In genomic region chr19:46350758-46351159, GRCh38 we compare ENCODE assay signal across 8 cellular contexts. TPM values are rescaled to one million over a fixed set of nuclear protein-coding genes. Genes with fewer than 3 reads are reported as not detected.
DNase-seq lines count a peak whose midpoint lies in the region; ATAC-seq and TF ChIP-seq lines count a peak whose summit lies in the region.

No MANE protein-coding gene starts in this region.

- DNase-seq in NK-92 treated with Interleukin-12 subunit alpha and Interleukin-12 subunit beta, amount 100 ng/mL, for 24 hours (lab: John Stamatoyannopoulos, UW), result peak; percentile 13
- DNase-seq in NK-92 (lab: John Stamatoyannopoulos, UW; ENCODE audit: unreplicated experiment) (no peak), germinal center (ENCODE audit: low spot score) (peak; percentile 35), ovary (no peak), mucosa of descending colon (no peak), MM.1S (no peak)
- DNase-seq in activated CD4-positive, alpha-beta T cell treated with anti-CD3 and anti-CD28 coated beads, Interleukin-2, amount 50 U/mL, for 48 hours, result peak; percentile 50 to 57

- peaks cover 54% of the 10 kb centered on the region for H3K4me1 ChIP-seq in stomach smooth muscle (ENCODE audit: control insufficient read depth, insufficient read depth, low read length)
- peaks cover 19% of the 10 kb centered on the region for H3K4me1 ChIP-seq in ovary (ENCODE audit: insufficient read depth)
- H3K4me1 ChIP-seq in mucosa of descending colon (ENCODE audit: low read depth), result peaks cover 42% of the 10 kb centered on the region
- H3K4me1 ChIP-seq in MM.1S (ENCODE audit: low read length), result peaks cover 36% of the 10 kb centered on the region

- no peak for TF ChIP-seq POLR2A in ovary (IDR thresholded peaks at IDR 0.05)

- H3K4me3 ChIP-seq in stomach smooth muscle (ENCODE audit: low read length in 2 of 2) (peak overlapping the region in 1 of 2 donors; percentile 40), ovary (no peak overlapping the region), mucosa of descending colon (no peak overlapping the region), MM.1S (ENCODE audit: low read length) (no peak overlapping the region)

- H3K9me3 ChIP-seq in stomach smooth muscle (ENCODE audit: control insufficient read depth in 2 of 2, low read length in 2 of 2), result no peaks in the 10 kb centered on the region
- no peaks in the 10 kb centered on the region for H3K9me3 ChIP-seq in ovary
- no peaks in the 10 kb centered on the region for H3K9me3 ChIP-seq in mucosa of descending colon
- no peaks in the 10 kb centered on the region for H3K9me3 ChIP-seq in MM.1S (replicated peaks; ENCODE audit: insufficient read depth, low read length)

- peaks cover 85% of the 10 kb centered on the region for H3K79me2 ChIP-seq in MM.1S (ENCODE audit: low read length)

- H3K36me3 ChIP-seq in stomach smooth muscle (ENCODE audit: control insufficient read depth in 2 of 2, insufficient read depth in 2 of 2, low read length in 2 of 2) (peaks cover 17 to 20% of the 10 kb centered on the region in 2 donors), ovary (no peaks in the 10 kb centered on the region), mucosa of descending colon (ENCODE audit: low read depth) (no peaks in the 10 kb centered on the region), MM.1S (replicated peaks; ENCODE audit: insufficient read depth, low read length) (peaks cover 5% of the 10 kb centered on the region)

- H3K9ac ChIP-seq in stomach smooth muscle (ENCODE audit: low read length in 2 of 2) (peak overlapping the region; percentile 55 to 67), MM.1S (ENCODE audit: low read length) (no peak overlapping the region)

- no peak overlapping the region for H3K4me2 ChIP-seq in MM.1S (ENCODE audit: low read depth, low read length)

- TF ChIP-seq EP300 in ovary (IDR thresholded peaks at IDR 0.05), result no peak

- H3K27ac ChIP-seq in stomach smooth muscle (ENCODE audit: low read length) (peak overlapping the region; percentile 53), ovary (no peak overlapping the region), MM.1S (ENCODE audit: low read length) (no peak overlapping the region)

- peaks cover 6% of the 10 kb centered on the region; the same call in 1 of the 2 replicates for H4K20me1 ChIP-seq in MM.1S (ENCODE audit: insufficient read depth, low read length)

- intact Hi-C loops in ovary (cut with DNase I), result loop anchor here in 2 of 4 donors (10.0 kb wide), 2 partner anchors 56 to 66 kb away; partner anchors contain the start of gene HIF3A (in 1 of the 2)
- intact Hi-C loops in mucosa of descending colon (cut with DNase I, micrococcal nuclease), result no loop called here

- no peak for ATAC-seq in mucosa of descending colon

- no peaks in the 10 kb centered on the region for H3K9me2 ChIP-seq in MM.1S (replicated peaks; ENCODE audit: insufficient read depth, low read length)

- 27 to 40% (median 32%) methylated on average over 8 of the region's 8 CpGs for WGBS in ovary, 3 donors

- H2AFZ ChIP-seq in MM.1S (ENCODE audit: low read length), result no peak overlapping the region

- 0 out of 2 replicates have a peak, but pooled peaks cover 6% of the 10 kb centered on the region for H3F3A ChIP-seq in MM.1S (ENCODE audit: insufficient read depth, low read length)

- no peak for TF ChIP-seq CTCF in ovary (IDR thresholded peaks at IDR 0.05)
- TF ChIP-seq CTCF in mucosa of descending colon (IDR thresholded peaks at IDR 0.05), result no peak
- TF ChIP-seq CTCF in MM.1S (IDR thresholded peaks at IDR 0.05; ENCODE audit: low read length), result no peak

- no peaks in the 10 kb centered on the region for H3K27me3 ChIP-seq in stomach smooth muscle (ENCODE audit: control insufficient read depth in 1 of 2, insufficient read depth in 2 of 2, low read length in 2 of 2)
- no peaks in the 10 kb centered on the region for H3K27me3 ChIP-seq in ovary
- no peaks in the 10 kb centered on the region for H3K27me3 ChIP-seq in MM.1S (replicated peaks; ENCODE audit: insufficient read depth, low read length)

RNA-seq across cellular contexts. Expression of gene PPP5C, which starts 3.9 kb away (rescaled TPM):
- total RNA-seq in ovary (10 to 100 TPM; 34.5 to 63.4 (median 45.3) TPM), mucosa of descending colon (10 to 100 TPM; 55.3 to 71.6 (median 59.4) TPM)
- polyA plus RNA-seq in ovary, result 10 to 100 TPM; 33.1 to 79.2 TPM

RNA-seq across cellular contexts. Expression of gene HIF3A, which starts 53.9 kb away (rescaled TPM):
- total RNA-seq in ovary (10 to 100 TPM; 27.0 to 82.2 (median 57.7) TPM), mucosa of descending colon (10 to 100 TPM in 2 of 3 donors, 1 to 10 TPM in 1; 4.9 to 96.1 (median 19.0) TPM)
- 10 to 100 TPM; 10.8 to 37.9 TPM for polyA plus RNA-seq in ovary

Comparison
In these comparisons a context has a peak if more than half of its experiments do, and no peak if none do; other contexts are left out.
1. DNase-seq: peak in NK-92 treated with Interleukin-12 subunit alpha and Interleukin-12 subunit beta, amount 100 ng/mL, for 24 hours (single experiment), activated CD4-positive, alpha-beta T cell treated with anti-CD3 and anti-CD28 coated beads, Interleukin-2, amount 50 U/mL, for 48 hours (2 of 2) and germinal center (single experiment); none in NK-92 (single experiment), ovary (0 of 5), mucosa of descending colon (0 of 3) and MM.1S (single experiment).